1 cellular context compared by ENCODE assay signal in the genomic region with DNA sequence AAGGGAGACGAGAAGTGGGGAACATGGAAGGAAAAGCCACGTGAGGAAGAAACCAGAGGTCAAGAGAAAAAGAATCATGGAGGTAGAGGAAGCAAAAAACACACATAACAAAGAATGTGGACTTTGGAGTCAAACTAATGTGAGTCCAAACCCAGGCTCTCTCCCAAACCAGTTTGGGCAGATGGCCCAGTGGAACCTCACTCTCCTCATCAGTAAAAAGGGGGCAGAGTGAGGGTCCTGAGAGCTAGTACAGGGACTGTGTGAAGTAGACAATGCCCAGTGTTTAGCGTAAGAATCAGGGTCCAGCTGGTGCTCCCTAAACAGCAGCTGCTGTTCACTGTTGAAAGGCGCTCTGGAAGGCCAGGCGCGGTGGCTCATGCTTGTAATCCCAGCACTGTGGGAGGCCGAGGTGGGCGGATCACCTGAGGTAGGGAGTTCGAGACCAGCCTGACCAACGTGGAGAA.
TF ChIP-seq lines count a peak whose summit lies in the region.

No MANE protein-coding gene starts in this region.

TF ChIP-seq in K562, 482 proteins besides CTCF, POLR2A, EP300 and RAD21:
- TF ChIP-seq USF2 (CRISPR knock-in tag; IDR thresholded peaks at IDR 0.05): 0 out of 2 replicates have a peak, but pooled peaks have one; percentile 8
